ENCODE assay signal across 25 cellular contexts in genomic region chrY:17122191-17122590, GRCh38.
"Had no signal": no experiment of that assay in that cellular context is flagged by ENCODE, and none has a peak within 500 bp of the region (broad histone marks: within the 10 kb centered on the region; RNA-seq: fewer than 3 reads in every experiment).

No MANE protein-coding gene starts in this region.

- H3K4me1 ChIP-seq: pancreas, prostate gland, right lobe of liver, sigmoid colon, stomach, thyroid gland, tibial nerve, upper lobe of left lung, vagina had no signal

- H3K36me3 ChIP-seq: neutrophil, pancreas, prostate gland, right lobe of liver, sigmoid colon, stomach, thoracic aorta, thyroid gland, tibial nerve, upper lobe of left lung, vagina had no signal

- H3K27ac ChIP-seq: neutrophil, pancreas, prostate gland, right lobe of liver, sigmoid colon, stomach, thoracic aorta, thyroid gland, tibial nerve, upper lobe of left lung, vagina had no signal

- H3K9me3 ChIP-seq: neutrophil, pancreas, prostate gland, right lobe of liver, sigmoid colon, stomach, thoracic aorta, thyroid gland, tibial nerve, upper lobe of left lung, vagina had no signal

- DNase-seq: naive thymus-derived CD8-positive, alpha-beta T cell; nephron progenitor cell; nucleus accumbens; pancreas; right cardiac atrium; right lobe of liver; sigmoid colon; small intestine; stimulated activated CD4-positive, alpha-beta T cell treated with anti-CD3 and anti-CD28 coated beads, Interleukin-15, amount 100 ng/mL, for 24 hours; stimulated activated CD4-positive, alpha-beta T cell treated with anti-CD3 and anti-CD28 coated beads, Interleukin-2, amount 100 ng/mL, for 24 hours; stimulated activated CD4-positive, alpha-beta T cell treated with anti-CD3 and anti-CD28 coated beads, Interleukin-2, amount 100 ng/mL, for 48 hours; stimulated activated CD4-positive, alpha-beta T cell treated with anti-CD3 and anti-CD28 coated beads, Interleukin-4, amount 100 ng/mL, for 24 hours; stimulated activated naive B cell treated with anti-CD40 and anti-IgM and Interleukin-4, amounts not matched to agents 10 μg/mL and 1 μg/mL and 100 μg/mL, for 72 hours; stimulated activated naive CD4-positive, alpha-beta T cell treated with Interleukin-2 at 50 U/mL for 16 hours; stomach; thyroid gland; trophoblast cell; upper lobe of left lung had no signal

- H3K27me3 ChIP-seq: neutrophil, pancreas, right lobe of liver, sigmoid colon, stomach, thyroid gland, tibial nerve, upper lobe of left lung, vagina had no signal

- ATAC-seq: naive thymus-derived CD8-positive, alpha-beta T cell; natural killer cell treated with Interleukin-12 subunit alpha and Interleukin-12 subunit beta and Interleukin-15 and Interleukin-18, amount 100 ng/mL, for 72 hours; pancreas; right cardiac atrium; right lobe of liver; stimulated activated effector memory CD8-positive, alpha-beta T cell treated with anti-CD3 and anti-CD28 coated beads, Interleukin-12 subunit alpha, Interleukin-12 subunit beta, amount 100 ng/mL, for 72 hours; stimulated activated naive B cell treated with anti-CD40 and anti-IgM and Interleukin-4, amounts not matched to agents 10 μg/mL and 1 μg/mL and 100 μg/mL, for 72 hours had no signal

- H3K4me3 ChIP-seq: pancreas, prostate gland, right lobe of liver, sigmoid colon, stomach, thoracic aorta, thyroid gland, tibial nerve, upper lobe of left lung, vagina had no signal
